ENCODE assay signal across 9 cellular contexts in the genomic region with DNA sequence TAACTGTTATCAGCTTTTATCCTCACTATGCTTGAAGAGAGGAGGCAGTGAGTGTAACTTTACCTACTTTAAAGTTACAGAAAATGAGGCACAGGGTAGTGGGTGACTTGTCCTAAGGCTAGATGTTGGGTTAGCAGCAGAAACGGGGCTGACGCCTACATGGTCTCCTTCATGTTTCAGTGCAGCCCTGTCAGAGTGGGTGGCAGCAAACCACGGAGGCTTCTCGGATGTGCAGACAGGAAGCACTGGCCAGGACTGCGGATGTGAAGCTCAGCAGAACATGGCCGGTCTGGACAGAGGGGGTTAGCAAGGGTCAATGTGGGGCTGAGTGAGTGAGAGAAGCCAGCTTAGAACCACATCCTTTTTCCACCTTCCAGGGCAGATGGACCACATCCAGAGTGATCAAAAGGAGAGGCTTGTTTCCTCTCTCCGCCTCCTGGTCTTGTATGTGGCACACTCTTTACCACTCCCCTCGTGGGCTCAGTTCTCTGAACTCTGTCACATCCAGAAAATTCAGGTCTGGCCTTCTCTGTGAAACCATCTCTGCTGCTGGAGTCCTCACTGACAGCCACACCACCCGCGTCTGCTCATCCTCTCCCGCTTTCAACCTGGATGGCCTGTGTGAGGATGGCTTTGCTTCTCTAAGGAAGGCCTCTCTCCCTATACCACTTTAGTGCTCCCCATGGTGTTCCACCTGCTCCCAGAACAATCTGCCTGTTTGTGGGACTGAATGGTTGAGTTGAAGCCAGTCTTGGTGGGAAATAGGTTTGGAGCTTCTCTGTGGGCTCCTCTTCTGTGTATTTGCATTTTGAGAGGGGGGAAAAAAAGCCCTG. TPM values are rescaled to one million over a fixed set of nuclear protein-coding genes. Genes with fewer than 3 reads are reported as not detected.
DNase-seq lines count a peak whose midpoint lies in the region; ATAC-seq and FAIRE-seq lines count a peak whose summit lies in the region.
"Had no signal": no experiment of that assay in that cellular context is flagged by ENCODE, and none has a peak within 500 bp of the region (broad histone marks: within the 10 kb centered on the region; RNA-seq: fewer than 3 reads in every experiment).

No MANE protein-coding gene starts in this region.

- ATAC-seq in HG02885 (IDR thresholded peaks at IDR 0.05; ENCODE audit: poor library complexity, unreplicated experiment) (peak; percentile 84), T-cell (replicated peaks in 1 of 4) (peak; percentile 88 to 96 (median 93))
- peak; percentile 94 for ATAC-seq in activated naive CD8-positive, alpha-beta T cell treated with anti-CD3 and anti-CD28 coated beads, Interleukin-2, amount 50 U/mL, for 24 hours

- H3K36me3 Mint-ChIP-seq in T-cell, result no peaks in the 10 kb centered on the region
- peaks cover 15% of the 10 kb centered on the region for H3K36me3 Mint-ChIP-seq in activated naive CD8-positive, alpha-beta T cell treated with anti-CD3 and anti-CD28 coated beads, Interleukin-2, amount 50 U/mL, for 24 hours (ENCODE audit: low read depth)

- CTCF ChIA-PET in T-cell (lab: Charles Lee), result interaction anchor here (0.6 to 1.9 kb wide), 8 partner anchors 9 to 79 kb away, joined by 3 to 5 read pairs (median 4); no protein-coding TSS in a partner anchor

- peak overlapping the region; percentile 90 to 91 for H3K27ac Mint-ChIP-seq in T-cell
- peak overlapping the region; percentile 85 for H3K27ac Mint-ChIP-seq in activated naive CD8-positive, alpha-beta T cell treated with anti-CD3 and anti-CD28 coated beads, Interleukin-2, amount 50 U/mL, for 24 hours

- H3K4me1 Mint-ChIP-seq in T-cell, result peaks cover 90 to 96% (median 91%) of the 10 kb centered on the region in 3 donors
- H3K4me1 Mint-ChIP-seq in activated naive CD8-positive, alpha-beta T cell treated with anti-CD3 and anti-CD28 coated beads, Interleukin-2, amount 50 U/mL, for 24 hours, result peaks cover 95% of the 10 kb centered on the region

- POLR2A ChIA-PET in T-cell (lab: Charles Lee), result interaction anchor here (0.6 to 0.7 kb wide), 2 partner anchors 14 to 47 kb away, joined by 3 read pairs; partner anchors contain the start of gene SUSD6 (in 1 of the 2)

- FAIRE-seq in GM18507 (lab: Jason Lieb, UNC), result peak; percentile 98

- no peaks in the 10 kb centered on the region for H3K27me3 Mint-ChIP-seq in T-cell
- no peaks in the 10 kb centered on the region for H3K27me3 Mint-ChIP-seq in activated naive CD8-positive, alpha-beta T cell treated with anti-CD3 and anti-CD28 coated beads, Interleukin-2, amount 50 U/mL, for 24 hours

- DNase-seq in GM18507 (ENCODE audit: extremely low spot score, insufficient read length, low read depth) (peak; percentile 55), T-cell (peak; percentile 32 to 76 (median 63)), left kidney (ENCODE audit: low read depth, low spot score) (peak; percentile 56), NCI-H2107 (lab: John Stamatoyannopoulos, UW) (no peak), GOT3 (lab: John Stamatoyannopoulos, UW) (no peak)
- peak; percentile 78 for DNase-seq in activated naive CD8-positive, alpha-beta T cell treated with anti-CD3 and anti-CD28 coated beads, Interleukin-2, amount 50 U/mL, for 24 hours
- DNase-seq in stimulated activated CD8-positive, alpha-beta memory T cell treated with anti-CD3 and anti-CD28 coated beads, Interleukin-15, amount 100 ng/mL, for 1 hour (ENCODE audit: low read depth), result peak; percentile 42

- H3K4me3 Mint-ChIP-seq in T-cell, result peak overlapping the region; percentile 63 to 83 (median 63)
- peak overlapping the region; percentile 62 for H3K4me3 Mint-ChIP-seq in activated naive CD8-positive, alpha-beta T cell treated with anti-CD3 and anti-CD28 coated beads, Interleukin-2, amount 50 U/mL, for 24 hours

- no peaks in the 10 kb centered on the region for H3K9me3 Mint-ChIP-seq in T-cell
- no peaks in the 10 kb centered on the region for H3K9me3 Mint-ChIP-seq in activated naive CD8-positive, alpha-beta T cell treated with anti-CD3 and anti-CD28 coated beads, Interleukin-2, amount 50 U/mL, for 24 hours

RNA-seq across cellular contexts. Expression of gene SUSD6, which starts 14.1 kb away (rescaled TPM):
- 10 to 100 TPM; 53.5 to 75.5 (median 60.4) TPM for total RNA-seq in T-cell

RNA-seq across cellular contexts. Expression of gene CCDC177, which starts 50.8 kb away (rescaled TPM):
- total RNA-seq in T-cell, result not detected
- total RNA-seq: SJSA1 had no signal

Comparison
In these comparisons a context has a peak if more than half of its experiments do, and no peak if none do; other contexts are left out.
1. DNase-seq: peak in GM18507 (single experiment), T-cell (34 of 34), activated naive CD8-positive, alpha-beta T cell treated with anti-CD3 and anti-CD28 coated beads, Interleukin-2, amount 50 U/mL, for 24 hours (single experiment), left kidney (single experiment) and stimulated activated CD8-positive, alpha-beta memory T cell treated with anti-CD3 and anti-CD28 coated beads, Interleukin-15, amount 100 ng/mL, for 1 hour (single experiment); none in NCI-H2107 (single experiment) and GOT3 (single experiment).
2. Peak in every context shown above with its lines, with median percentiles within 50 percentile points of each other: ATAC-seq.